14 cellular contexts compared by ENCODE assay signal in genomic region chr21:19343711-19344110, GRCh38.
"Had no signal": no experiment of that assay in that cellular context is flagged by ENCODE, and none has a peak within 500 bp of the region (broad histone marks: within the 10 kb centered on the region; RNA-seq: fewer than 3 reads in every experiment).

No MANE protein-coding gene starts in this region.

- H3K36me3 ChIP-seq: spleen, tibial nerve, uterus had no signal

- H3K9me3 ChIP-seq: tibial nerve, uterus had no signal

- H3K4me1 ChIP-seq: spleen, tibial nerve, uterus had no signal

- H3K27ac ChIP-seq: spleen, tibial nerve, uterus had no signal

- H3K27me3 ChIP-seq: spleen, tibial nerve, uterus had no signal

- ATAC-seq: activated CD4-positive, alpha-beta T cell treated with anti-CD3 and anti-CD28 coated beads for 36 hours; activated CD8-positive, alpha-beta memory T cell treated with anti-CD3 and anti-CD28 coated beads, Interleukin-2, amount 10 ng/mL, durations not matched to agents 7 days and 5 days; left lobe of liver; WTC11 had no signal

- H3K4me3 ChIP-seq: spleen, tibial nerve, uterus had no signal

- DNase-seq: activated CD4-positive, alpha-beta memory T cell treated with anti-CD3 and anti-CD28 coated beads, Interleukin-2, amount 10 ng/mL, durations not matched to agents 7 days and 5 days; activated CD4-positive, alpha-beta T cell treated with anti-CD3 and anti-CD28 coated beads for 36 hours; activated CD8-positive, alpha-beta memory T cell treated with anti-CD3 and anti-CD28 coated beads, Interleukin-2, amount 10 ng/mL, durations not matched to agents 7 days and 5 days; cerebellar nuclear complex; cortex of kidney; hypothalamus; occipital lobe; posterior cingulate gyrus; spleen; stimulated activated naive CD4-positive, alpha-beta T cell treated with Interleukin-2 at 50 U/mL for 16 hours; uterus had no signal
